ENCODE assay signal across 15 cellular contexts in the genomic region with DNA sequence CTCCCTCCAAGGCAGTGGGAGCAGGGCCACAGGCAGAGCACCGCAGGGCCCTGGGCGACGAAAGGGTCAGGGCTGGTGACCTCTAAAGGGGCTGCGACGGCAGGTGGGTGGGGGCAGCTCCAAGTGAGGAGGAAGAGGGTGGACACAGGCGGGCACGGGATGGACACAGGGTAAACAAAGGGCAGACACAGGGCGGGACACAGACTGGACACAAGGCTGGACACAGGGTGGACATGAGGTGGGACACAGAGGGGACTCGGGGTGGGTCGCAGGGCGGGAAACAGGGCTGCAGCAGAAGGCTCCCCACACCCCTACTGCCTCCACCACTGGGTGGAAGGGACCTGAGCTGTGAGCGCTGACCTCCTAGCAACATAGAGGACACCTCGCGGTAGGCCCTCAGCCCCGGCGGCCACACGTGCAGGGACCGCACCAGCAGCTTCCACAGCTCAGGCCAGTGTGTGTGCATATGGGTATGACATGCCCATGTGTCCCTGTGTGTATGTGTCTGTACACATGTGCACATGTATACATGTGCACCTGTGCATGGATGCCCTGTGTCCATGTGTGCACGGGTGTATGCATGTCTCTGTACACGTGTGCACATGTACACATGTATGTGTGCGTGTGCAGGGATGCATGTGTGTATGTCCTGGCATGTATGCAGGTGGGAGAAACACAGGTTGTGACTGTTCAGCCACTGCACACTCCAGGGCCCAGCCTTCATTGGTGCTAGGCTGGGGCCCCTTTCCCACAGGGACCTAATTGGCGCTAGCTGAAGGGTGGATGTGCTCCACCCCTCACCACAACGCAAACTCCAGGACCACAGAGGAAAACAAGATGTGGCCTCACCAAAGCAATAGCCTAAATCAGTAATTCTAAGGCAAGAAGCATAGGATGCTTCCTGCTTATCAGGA. TPM values are rescaled to one million over a fixed set of nuclear protein-coding genes. Genes with fewer than 3 reads are reported as not detected.
DNase-seq lines count a peak whose midpoint lies in the region; ATAC-seq lines count a peak whose summit lies in the region.
"Had no signal": no experiment of that assay in that cellular context is flagged by ENCODE, and none has a peak within 500 bp of the region (broad histone marks: within the 10 kb centered on the region; RNA-seq: fewer than 3 reads in every experiment).

No MANE protein-coding gene starts in this region.

- H3K9me3 Mint-ChIP-seq in activated CD8-positive, alpha-beta memory T cell treated with anti-CD3 and anti-CD28 coated beads, Interleukin-2, amount 10 ng/mL, durations not matched to agents 7 days and 5 days (ENCODE audit: low read depth): peaks cover 7% of the 10 kb centered on the region
- H3K9me3 Mint-ChIP-seq in activated CD4-positive, alpha-beta memory T cell treated with anti-CD3 and anti-CD28 coated beads for 36 hours: peaks cover 5% of the 10 kb centered on the region
- no peaks in the 10 kb centered on the region for H3K9me3 Mint-ChIP-seq in stimulated activated effector memory CD8-positive, alpha-beta T cell treated with anti-CD3 and anti-CD28 coated beads, Interleukin-12 subunit alpha, Interleukin-12 subunit beta, amount 100 ng/mL, for 72 hours

- H3K4me1 Mint-ChIP-seq in activated CD8-positive, alpha-beta memory T cell treated with anti-CD3 and anti-CD28 coated beads, Interleukin-2, amount 10 ng/mL, durations not matched to agents 7 days and 5 days: peaks cover 35% of the 10 kb centered on the region
- H3K4me1 Mint-ChIP-seq in activated CD4-positive, alpha-beta memory T cell treated with anti-CD3 and anti-CD28 coated beads for 36 hours (ENCODE audit: low read depth): peaks cover 38% of the 10 kb centered on the region
- peaks cover 31% of the 10 kb centered on the region for H3K4me1 Mint-ChIP-seq in stimulated activated effector memory CD8-positive, alpha-beta T cell treated with anti-CD3 and anti-CD28 coated beads, Interleukin-12 subunit alpha, Interleukin-12 subunit beta, amount 100 ng/mL, for 72 hours

- peak overlapping the region; percentile 85 for H3K27ac ChIP-seq in layer of hippocampus (ENCODE audit: low read depth, low read length)
- H3K27ac ChIP-seq: cardiac muscle cell, neural progenitor cell, suprapubic skin had no signal

- H3K27ac Mint-ChIP-seq in activated CD8-positive, alpha-beta memory T cell treated with anti-CD3 and anti-CD28 coated beads, Interleukin-2, amount 10 ng/mL, durations not matched to agents 7 days and 5 days: peak overlapping the region; percentile 94
- peak overlapping the region; percentile 95 for H3K27ac Mint-ChIP-seq in activated CD4-positive, alpha-beta memory T cell treated with anti-CD3 and anti-CD28 coated beads for 36 hours
- H3K27ac Mint-ChIP-seq in stimulated activated effector memory CD8-positive, alpha-beta T cell treated with anti-CD3 and anti-CD28 coated beads, Interleukin-12 subunit alpha, Interleukin-12 subunit beta, amount 100 ng/mL, for 72 hours: peak overlapping the region; percentile 92
- H3K27ac Mint-ChIP-seq: neural progenitor cell had no signal

- peak overlapping the region; percentile 78 for H3K4me3 Mint-ChIP-seq in activated CD8-positive, alpha-beta memory T cell treated with anti-CD3 and anti-CD28 coated beads, Interleukin-2, amount 10 ng/mL, durations not matched to agents 7 days and 5 days
- peak overlapping the region; percentile 54 for H3K4me3 Mint-ChIP-seq in activated CD4-positive, alpha-beta memory T cell treated with anti-CD3 and anti-CD28 coated beads for 36 hours
- peak overlapping the region; percentile 67 for H3K4me3 Mint-ChIP-seq in stimulated activated effector memory CD8-positive, alpha-beta T cell treated with anti-CD3 and anti-CD28 coated beads, Interleukin-12 subunit alpha, Interleukin-12 subunit beta, amount 100 ng/mL, for 72 hours
- H3K4me3 Mint-ChIP-seq: neural progenitor cell had no signal

- no peaks in the 10 kb centered on the region for H3K27me3 Mint-ChIP-seq in activated CD8-positive, alpha-beta memory T cell treated with anti-CD3 and anti-CD28 coated beads, Interleukin-2, amount 10 ng/mL, durations not matched to agents 7 days and 5 days
- H3K27me3 Mint-ChIP-seq in activated CD4-positive, alpha-beta memory T cell treated with anti-CD3 and anti-CD28 coated beads for 36 hours: no peaks in the 10 kb centered on the region

- POLR2A ChIA-PET in activated CD4-positive, alpha-beta memory T cell treated with anti-CD3 and anti-CD28 coated beads for 36 hours (lab: Charles Lee): interaction anchor here (1.5 to 1.7 kb wide), 2 partner anchors 18 to 35 kb away, joined by 7 to 11 read pairs; a partner anchor contains a TSS

- ATAC-seq in activated CD8-positive, alpha-beta memory T cell treated with anti-CD3 and anti-CD28 coated beads, Interleukin-2, amount 10 ng/mL, durations not matched to agents 7 days and 5 days: peak; percentile 29
- ATAC-seq in stimulated activated effector memory CD8-positive, alpha-beta T cell treated with anti-CD3 and anti-CD28 coated beads, Interleukin-12 subunit alpha, Interleukin-12 subunit beta, amount 100 ng/mL, for 72 hours: no peak
- ATAC-seq in HG02623 (IDR thresholded peaks at IDR 0.05; ENCODE audit: unreplicated experiment): no peak
- ATAC-seq: left cardiac atrium had no signal

- intact Hi-C loops in activated CD4-positive, alpha-beta memory T cell treated with anti-CD3 and anti-CD28 coated beads for 36 hours (cut with micrococcal nuclease): loop anchor here (5.0 kb wide), 1 partner anchor 39 kb away; no protein-coding TSS in a partner anchor

- H3K27me3 ChIP-seq in layer of hippocampus (ENCODE audit: control insufficient read depth, insufficient read depth, low read length): no peaks in the 10 kb centered on the region
- H3K27me3 ChIP-seq: cardiac muscle cell, neural progenitor cell, suprapubic skin had no signal

- DNase-seq in activated CD8-positive, alpha-beta memory T cell treated with anti-CD3 and anti-CD28 coated beads, Interleukin-2, amount 10 ng/mL, durations not matched to agents 7 days and 5 days: peak; percentile 59
- no peak for DNase-seq in activated CD8-positive, alpha-beta memory T cell treated with anti-CD3 and anti-CD28 coated beads, Interleukin-2, amount 50 U/mL, for 48 hours
- DNase-seq in activated CD4-positive, alpha-beta memory T cell treated with anti-CD3 and anti-CD28 coated beads for 36 hours: peak; percentile 34
- DNase-seq in stimulated activated effector memory CD8-positive, alpha-beta T cell treated with anti-CD3 and anti-CD28 coated beads, Interleukin-12 subunit alpha, Interleukin-12 subunit beta, amount 100 ng/mL, for 72 hours (ENCODE audit: low spot score in 2 of 2): no peak
- DNase-seq in activated effector memory CD4-positive, alpha-beta T cell treated with anti-CD3 and anti-CD28 coated beads, Interleukin-2, amount 50 U/mL, for 16 hours: no peak
- DNase-seq in NCI-H187 treated with DMSO at 0.1 percent for 48 hours (lab: John Stamatoyannopoulos, UW): no peak
- DNase-seq: left cardiac atrium, NCI-H1694, NCI-H69 had no signal

- peaks cover 29% of the 10 kb centered on the region for H3K36me3 Mint-ChIP-seq in activated CD8-positive, alpha-beta memory T cell treated with anti-CD3 and anti-CD28 coated beads, Interleukin-2, amount 10 ng/mL, durations not matched to agents 7 days and 5 days
- peaks cover 20% of the 10 kb centered on the region for H3K36me3 Mint-ChIP-seq in activated CD4-positive, alpha-beta memory T cell treated with anti-CD3 and anti-CD28 coated beads for 36 hours
- H3K36me3 Mint-ChIP-seq in stimulated activated effector memory CD8-positive, alpha-beta T cell treated with anti-CD3 and anti-CD28 coated beads, Interleukin-12 subunit alpha, Interleukin-12 subunit beta, amount 100 ng/mL, for 72 hours: peaks cover 13% of the 10 kb centered on the region

- CTCF ChIA-PET in activated CD8-positive, alpha-beta memory T cell treated with anti-CD3 and anti-CD28 coated beads, Interleukin-2, amount 10 ng/mL, durations not matched to agents 7 days and 5 days (lab: Charles Lee): interaction anchor here (1.1 to 2.0 kb wide), 5 partner anchors 17 to 175 kb away, joined by 3 to 10 read pairs (median 4); a partner anchor contains a TSS
- CTCF ChIA-PET in activated CD4-positive, alpha-beta memory T cell treated with anti-CD3 and anti-CD28 coated beads for 36 hours (lab: Charles Lee): interaction anchor here (1.3 to 1.4 kb wide), 2 partner anchors 41 to 94 kb away, joined by 3 read pairs; no protein-coding TSS in a partner anchor

RNA-seq across cellular contexts. Expression of a gene that starts 7.6 kb away (rescaled TPM):
- 10 to 100 TPM; 11.4 to 29.6 TPM for total RNA-seq in activated CD8-positive, alpha-beta memory T cell treated with anti-CD3 and anti-CD28 coated beads, Interleukin-2, amount 10 ng/mL, durations not matched to agents 7 days and 5 days
- 10 to 100 TPM; 14.4 to 15.4 TPM for total RNA-seq in activated CD4-positive, alpha-beta memory T cell treated with anti-CD3 and anti-CD28 coated beads for 36 hours

RNA-seq across cellular contexts. Expression of a gene that starts 18.4 kb away (rescaled TPM):
- total RNA-seq in activated CD8-positive, alpha-beta memory T cell treated with anti-CD3 and anti-CD28 coated beads, Interleukin-2, amount 10 ng/mL, durations not matched to agents 7 days and 5 days: under 1 TPM; 0.12 to 0.16 TPM
- 1 to 10 TPM; 2.0 to 2.6 TPM for total RNA-seq in activated CD4-positive, alpha-beta memory T cell treated with anti-CD3 and anti-CD28 coated beads for 36 hours
- total RNA-seq: epithelial cell of proximal tubule had no signal

Comparison
In these comparisons a context has a peak if more than half of its experiments do, and no peak if none do; other contexts are left out.
1. DNase-seq: peak in activated CD8-positive, alpha-beta memory T cell treated with anti-CD3 and anti-CD28 coated beads, Interleukin-2, amount 10 ng/mL, durations not matched to agents 7 days and 5 days (single experiment) and activated CD4-positive, alpha-beta memory T cell treated with anti-CD3 and anti-CD28 coated beads for 36 hours (single experiment); none in activated CD8-positive, alpha-beta memory T cell treated with anti-CD3 and anti-CD28 coated beads, Interleukin-2, amount 50 U/mL, for 48 hours (single experiment), stimulated activated effector memory CD8-positive, alpha-beta T cell treated with anti-CD3 and anti-CD28 coated beads, Interleukin-12 subunit alpha, Interleukin-12 subunit beta, amount 100 ng/mL, for 72 hours (0 of 2), activated effector memory CD4-positive, alpha-beta T cell treated with anti-CD3 and anti-CD28 coated beads, Interleukin-2, amount 50 U/mL, for 16 hours (single experiment) and NCI-H187 treated with DMSO at 0.1 percent for 48 hours (single experiment).
2. Peak in every context shown above with its lines, with median percentiles within 50 percentile points of each other: H3K27ac Mint-ChIP-seq and H3K4me3 Mint-ChIP-seq.